In the genomic region with DNA sequence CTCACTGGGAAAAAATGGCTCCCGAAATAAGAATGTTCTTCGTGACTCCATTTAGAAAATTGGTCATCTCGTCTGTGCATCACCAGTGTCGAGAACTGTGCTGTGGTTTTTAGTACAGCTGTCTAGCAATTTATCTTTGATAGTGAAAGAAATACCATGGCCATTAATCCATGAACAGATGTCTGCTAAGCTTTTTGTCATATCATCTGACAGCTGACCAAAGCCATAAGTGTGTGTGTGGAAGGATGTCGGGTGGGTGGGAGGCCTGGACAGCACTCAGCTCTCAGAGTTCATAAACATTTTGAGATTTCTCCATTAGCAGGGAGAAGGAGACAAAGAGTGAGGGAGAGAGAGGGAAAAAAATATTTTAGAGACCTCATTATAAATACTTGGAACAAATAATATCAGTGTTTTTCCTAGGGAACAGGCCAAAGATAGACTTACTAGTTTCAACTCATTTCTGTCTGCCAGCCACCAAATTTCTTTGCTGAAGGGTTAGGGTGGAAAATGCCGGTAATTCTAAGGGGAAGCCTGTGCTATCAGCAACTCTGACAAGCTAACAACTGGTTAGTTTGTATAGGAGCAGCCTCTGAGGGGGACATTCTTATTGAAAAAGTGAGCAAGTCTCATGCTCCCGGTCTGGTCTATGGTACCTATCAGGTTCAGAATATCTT, we compare ENCODE assay signal across 1 cellular context.
TF ChIP-seq lines count a peak whose summit lies in the region.

No MANE protein-coding gene starts in this region.

TF ChIP-seq in GM23338, 12 proteins besides CTCF, POLR2A, EP300 and RAD21 (continued from another document):
- no peak for TF ChIP-seq ZNF462 (CRISPR knock-in tag; IDR thresholded peaks at IDR 0.05)
- TF ChIP-seq EZH2phosphoT487 (IDR thresholded peaks at IDR 0.05; ENCODE audit: unreplicated experiment), result no peak
- no peak for TF ChIP-seq JUNB (IDR thresholded peaks at IDR 0.05; ENCODE audit: unreplicated experiment)
- TF ChIP-seq ZNF114 (CRISPR knock-in tag; IDR thresholded peaks at IDR 0.05), result no peak
- no peak for TF ChIP-seq NANOG (IDR thresholded peaks at IDR 0.05; ENCODE audit: borderline replicate concordance)
- TF ChIP-seq REST (IDR thresholded peaks at IDR 0.05; ENCODE audit: unreplicated experiment), result no peak
- TF ChIP-seq ZNF331 (CRISPR knock-in tag; IDR thresholded peaks at IDR 0.05; ENCODE audit: low read depth), result no peak
